1 cellular context compared by ENCODE assay signal in genomic region chr2:733001-733400, GRCh38.
TF ChIP-seq lines count a peak whose summit lies in the region.

No MANE protein-coding gene starts in this region.

TF ChIP-seq in HepG2, 621 proteins besides CTCF, POLR2A, EP300 and RAD21 (continued from another document):
- TF ChIP-seq CEBPZ (IDR thresholded peaks at IDR 0.05; ENCODE audit: low read length) (no peak), ZNF296 (CRISPR knock-in tag; conservative IDR thresholded peaks at IDR 0.05) (no peak), MXI1 (IDR thresholded peaks at IDR 0.05; ENCODE audit: borderline replicate concordance, low read depth, low read length) (no peak), ZKSCAN8 (CRISPR knock-in tag; IDR thresholded peaks at IDR 0.05; ENCODE audit: borderline replicate concordance) (no peak), KDM6A (CRISPR knock-in tag; IDR thresholded peaks at IDR 0.05; ENCODE audit: low read depth) (no peak), THAP11 (CRISPR knock-in tag; IDR thresholded peaks at IDR 0.05) (no peak), ZNF563 (CRISPR knock-in tag; IDR thresholded peaks at IDR 0.05) (no peak), ZNF775 (CRISPR knock-in tag; IDR thresholded peaks at IDR 0.05; ENCODE audit: borderline replicate concordance) (no peak), ZNF552 (CRISPR knock-in tag; IDR thresholded peaks at IDR 0.05; ENCODE audit: borderline replicate concordance) (no peak), ATAD3A (CRISPR knock-in tag; IDR thresholded peaks at IDR 0.05) (no peak), TFDP2 (CRISPR knock-in tag; IDR thresholded peaks at IDR 0.05) (no peak), SPEN (CRISPR knock-in tag; IDR thresholded peaks at IDR 0.05; ENCODE audit: low read depth) (no peak)
TF ChIP-seq in HepG2: peak in this region for 0.
